In the genomic region with DNA sequence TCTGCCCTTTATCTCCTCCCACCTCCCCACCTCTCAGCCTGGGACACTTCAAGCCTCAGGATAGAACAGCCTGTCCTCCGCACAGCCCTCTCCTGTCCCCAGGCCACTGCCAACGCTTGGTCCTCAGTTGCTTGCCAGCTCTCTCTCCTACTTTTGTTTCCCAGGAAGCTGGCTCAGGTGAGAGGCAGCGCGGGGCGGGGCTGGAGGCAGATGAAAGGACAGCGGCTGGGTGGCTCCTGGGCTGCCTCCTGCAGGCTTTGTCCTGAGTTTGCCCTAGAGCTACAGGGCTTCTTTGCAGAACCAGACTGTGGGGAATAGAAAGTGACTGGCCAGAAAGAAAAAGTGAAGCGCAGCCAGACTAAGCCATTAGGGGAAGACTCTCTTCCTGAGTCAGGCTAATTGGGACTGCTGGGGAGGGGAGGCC, we compare ENCODE assay signal across 1 cellular context.
TF ChIP-seq lines count a peak whose summit lies in the region.

No MANE protein-coding gene starts in this region.

TF ChIP-seq in IMR-90, 13 proteins besides CTCF, POLR2A, EP300 and RAD21 (continued from another document):
- TF ChIP-seq ELK1 (IDR thresholded peaks at IDR 0.05; ENCODE audit: borderline replicate concordance, low read depth, low read length) (no peak), NFE2L2 (IDR thresholded peaks at IDR 0.05; ENCODE audit: low read depth, low read length) (no peak), RCOR1 (IDR thresholded peaks at IDR 0.05; ENCODE audit: insufficient replicate concordance, low read length) (no peak)
